Comparison of ENCODE assay signal across 8 cellular contexts in genomic region chr9:137241490-137242328, GRCh38. TPM values are rescaled to one million over a fixed set of nuclear protein-coding genes. Genes with fewer than 3 reads are reported as not detected.
DNase-seq lines count a peak whose midpoint lies in the region; ATAC-seq and TF ChIP-seq lines count a peak whose summit lies in the region.

No MANE protein-coding gene starts in this region.

- H3K4me3 ChIP-seq in AG04450 (ENCODE audit: low read depth, low read length) (peak overlapping the region; percentile 82), NB4 (ENCODE audit: low read depth, low read length) (peak overlapping the region; percentile 83), esophagus muscularis mucosa (peak overlapping the region; percentile 79 to 99 (median 86)), stomach smooth muscle (ENCODE audit: low read length in 2 of 2) (peak overlapping the region; percentile 79 to 84)

- peaks cover 56% of the 10 kb centered on the region for H3K4me1 Mint-ChIP-seq in nephron progenitor cell

- POLR2A ChIA-PET in AG04450 (lab: Yijun Ruan, JAX) = interaction anchor here (0.7 to 5.7 kb wide), 19 partner anchors 12 to 197 kb away, joined by 3 to 146 read pairs (median 6); partner anchors contain the start of genes CYSRT1, MAN1B1, NELFB and NRARP

- TF ChIP-seq POLR2A in NB4 (IDR thresholded peaks at IDR 0.05; ENCODE audit: extremely low read depth, insufficient read length) (no peak), esophagus muscularis mucosa (IDR thresholded peaks at IDR 0.05; ENCODE audit: low read depth) (no peak)

- H3K9me3 ChIP-seq in AG04450 (ENCODE audit: control insufficient read depth, insufficient read depth, low read length) (no peaks in the 10 kb centered on the region; the same call in 1 of the 2 replicates), esophagus muscularis mucosa (no peaks in the 10 kb centered on the region), stomach smooth muscle (ENCODE audit: control insufficient read depth in 2 of 2, low read length in 2 of 2) (no peaks in the 10 kb centered on the region)

- WGBS in esophagus muscularis mucosa = 0% methylated on average over 1 of the region's 84 CpGs

- intact Hi-C loops in esophagus muscularis mucosa (cut with DNase I) = no loop called here

- peaks cover 13 to 25% (median 19%) of the 10 kb centered on the region in 4 donors for H3K36me3 ChIP-seq in esophagus muscularis mucosa
- H3K36me3 ChIP-seq in stomach smooth muscle (ENCODE audit: control insufficient read depth in 2 of 2, insufficient read depth in 2 of 2, low read length in 2 of 2) = peaks cover 10 to 16% of the 10 kb centered on the region in 2 donors

- H3K4me1 ChIP-seq in esophagus muscularis mucosa (peaks cover 57 to 68% (median 63%) of the 10 kb centered on the region in 4 donors), stomach smooth muscle (ENCODE audit: control insufficient read depth, insufficient read depth, low read length) (peaks cover 45% of the 10 kb centered on the region)

- no peak for TF ChIP-seq EP300 in esophagus muscularis mucosa (IDR thresholded peaks at IDR 0.05)

- H3K27me3 Mint-ChIP-seq in nephron progenitor cell (ENCODE audit: low read depth, poor library complexity) = peaks cover 3% of the 10 kb centered on the region

- ATAC-seq in GM21381 (IDR thresholded peaks at IDR 0.05; ENCODE audit: unreplicated experiment) = peak; percentile 5

- peaks cover 15% of the 10 kb centered on the region for H3K36me3 Mint-ChIP-seq in nephron progenitor cell (ENCODE audit: low read depth)

- H3K4me3 Mint-ChIP-seq in nephron progenitor cell = peak overlapping the region; percentile 89

- H3K27ac ChIP-seq in AG04450 (ENCODE audit: low read depth, low read length) = peak overlapping the region; percentile 39
- H3K27ac ChIP-seq in esophagus muscularis mucosa (replicated peaks in 1 of 4) = peak overlapping the region; percentile 95 to 98 (median 96)
- H3K27ac ChIP-seq in stomach smooth muscle (ENCODE audit: low read length) = peak overlapping the region; percentile 75

- no peak overlapping the region for H3K27ac Mint-ChIP-seq in nephron progenitor cell

- TF ChIP-seq CTCF in AG04450 (IDR thresholded peaks at IDR 0.05; ENCODE audit: low read depth, low read length) = no peak
- TF ChIP-seq CTCF in NB4 (IDR thresholded peaks at IDR 0.05; ENCODE audit: low read depth, low read length) = no peak
- TF ChIP-seq CTCF in esophagus muscularis mucosa (IDR thresholded peaks at IDR 0.05) = no peak
- TF ChIP-seq CTCF in nephron progenitor cell (IDR thresholded peaks at IDR 0.05) = no peak

- H3K27me3 ChIP-seq in AG04450 (ENCODE audit: control insufficient read depth, insufficient read depth, low read length) (no peaks in the 10 kb centered on the region), esophagus muscularis mucosa (no peaks in the 10 kb centered on the region), stomach smooth muscle (ENCODE audit: control insufficient read depth in 1 of 2, insufficient read depth in 2 of 2, low read length in 2 of 2) (no peaks in the 10 kb centered on the region)

- CTCF ChIA-PET in AG04450 (lab: Charles Lee) = interaction anchor here (1.0 kb wide), 1 partner anchor 212 kb away, joined by 3 read pairs; no protein-coding TSS in a partner anchor

- no peaks in the 10 kb centered on the region for H3K9me3 Mint-ChIP-seq in nephron progenitor cell

- H3K9ac ChIP-seq in stomach smooth muscle (ENCODE audit: low read length in 2 of 2) = peak overlapping the region; percentile 68 to 75

- DNase-seq in AG04450 (ENCODE audit: low read depth, low spot score) (no peak), NB4 (ENCODE audit: low read depth) (peak; percentile 63), activated T-cell treated with anti-CD3 and anti-CD28 coated beads for 48 hours (ENCODE audit: low read depth) (peak; percentile 65), esophagus muscularis mucosa (ENCODE audit: extremely low spot score) (no peak), nephron progenitor cell (no peak), NCI-H2081 treated with DMSO at 0.1 percent for 48 hours (lab: John Stamatoyannopoulos, UW) (no peak)

RNA-seq across cellular contexts. Expression of gene TUBB4B, which starts 0.6 kb away (rescaled TPM):
- 223 and 262 TPM in 2 replicates for polyA plus RNA-seq in AG04450 (2011; rRNA removed)
- polyA minus RNA-seq in AG04450 (2011; rRNA and poly(A)+ RNA removed) = 180 and 232 TPM in 2 replicates
- total RNA-seq in esophagus muscularis mucosa = 100 to 1,000 TPM; 227 to 469 (median 304) TPM

RNA-seq across cellular contexts. Expression of gene STPG3, which starts 9.4 kb away (rescaled TPM):
- polyA plus RNA-seq in AG04450 (2011; rRNA removed) = not detected in 2 replicates
- polyA minus RNA-seq in AG04450 (2011; rRNA and poly(A)+ RNA removed) = not detected in 2 replicates
- total RNA-seq in esophagus muscularis mucosa = not detected

RNA-seq across cellular contexts. Expression of gene SLC34A3, which starts 11.0 kb away (rescaled TPM):
- polyA plus RNA-seq in AG04450 (2011; rRNA removed) = not detected in 2 replicates
- polyA minus RNA-seq in AG04450 (2011; rRNA and poly(A)+ RNA removed) = not detected in 2 replicates
- not detected for total RNA-seq in esophagus muscularis mucosa

RNA-seq across cellular contexts. Expression of gene NELFB, which starts 13.4 kb away (rescaled TPM):
- polyA plus RNA-seq in AG04450 (2011; rRNA removed) = 27.1 and 38.7 TPM in 2 replicates
- polyA minus RNA-seq in AG04450 (2011; rRNA and poly(A)+ RNA removed) = 21.9 and 23.5 TPM in 2 replicates
- 10 to 100 TPM; 26.6 to 73.2 (median 48.8) TPM for total RNA-seq in esophagus muscularis mucosa

RNA-seq across cellular contexts. Expression of gene RNF224, which starts 14.4 kb away (rescaled TPM):
- not detected in 2 replicates for polyA plus RNA-seq in AG04450 (2011; rRNA removed)
- polyA minus RNA-seq in AG04450 (2011; rRNA and poly(A)+ RNA removed) = not detected in 2 replicates
- not detected for total RNA-seq in esophagus muscularis mucosa

Comparison
In these comparisons a context has a peak if more than half of its experiments do, and no peak if none do; other contexts are left out.
1. DNase-seq: peak in NB4 (single experiment) and activated T-cell treated with anti-CD3 and anti-CD28 coated beads for 48 hours (single experiment); none in AG04450 (single experiment), esophagus muscularis mucosa (single experiment), nephron progenitor cell (single experiment) and NCI-H2081 treated with DMSO at 0.1 percent for 48 hours (single experiment).
2. H3K27ac ChIP-seq: peak in every context shown above with its lines; median percentile 96 in esophagus muscularis mucosa; 75 in stomach smooth muscle; 39 in AG04450.
3. Peak in every context shown above with its lines, with median percentiles within 50 percentile points of each other: H3K4me3 ChIP-seq.